In genomic region chr17:14792751-14793150, GRCh38 we compare ENCODE assay signal across 20 cellular contexts.
DNase-seq lines count a peak whose midpoint lies in the region; ATAC-seq and TF ChIP-seq lines count a peak whose summit lies in the region.
"Had no signal": no experiment of that assay in that cellular context is flagged by ENCODE, and none has a peak within 500 bp of the region (broad histone marks: within the 10 kb centered on the region; RNA-seq: fewer than 3 reads in every experiment).

No MANE protein-coding gene starts in this region.

- no peaks in the 10 kb centered on the region for H3K9me3 Mint-ChIP-seq in GM23338
- no peaks in the 10 kb centered on the region for H3K9me3 Mint-ChIP-seq in activated T-helper 17 cell treated with anti-CD3 and anti-CD28 coated beads, Interleukin-2, amount 50 U/mL, for 72 hours
- H3K9me3 Mint-ChIP-seq: activated CD4-positive, alpha-beta T cell treated with anti-CD3 and anti-CD28 coated beads, Interleukin-2, amount 10 ng/mL, durations not matched to agents 7 days and 5 days; CD8-positive, alpha-beta T cell; naive thymus-derived CD8-positive, alpha-beta T cell; stimulated activated naive CD8-positive, alpha-beta T cell treated with anti-CD3 and anti-CD28 coated beads, Interleukin-15, Interleukin-2, amounts not matched to agents 100 ng/mL and 50 ng/mL, for 24 hours had no signal

- H3K9ac ChIP-seq in adipocyte (ENCODE audit: low read length) (no peak overlapping the region), colonic mucosa (ENCODE audit: low read depth in 2 of 2, low read length in 2 of 2) (no peak overlapping the region)

- 0 out of 2 replicates have a peak overlapping the region, but pooled peaks have one; percentile 15 for H2AFZ ChIP-seq in GM23338

- no peaks in the 10 kb centered on the region for H3K79me2 ChIP-seq in GM23338 (replicated peaks; ENCODE audit: insufficient read depth)

- DNase-seq in GM23338 (ENCODE audit: low spot score) (no peak), adipocyte (ENCODE audit: low read depth) (peak; percentile 47), fibroblast of peridontal ligament (ENCODE audit: extremely low read depth) (peak; percentile 41), prostate gland (ENCODE audit: low spot score) (peak; percentile 80), NCI-H146 treated with DMSO at 0.1 percent for 48 hours (lab: John Stamatoyannopoulos, UW; ENCODE audit: unreplicated experiment) (no peak), colonic mucosa (no peak)
- DNase-seq: activated CD4-positive, alpha-beta T cell treated with anti-CD3 and anti-CD28 coated beads, Interleukin-2, amount 10 ng/mL, durations not matched to agents 7 days and 5 days; activated naive CD4-positive, alpha-beta T cell treated with Interleukin-2 at 50 U/mL for 16 hours; aorta; CD8-positive, alpha-beta T cell; cortex of kidney; DMS79 treated with DMSO at 0.1 percent for 48 hours; naive thymus-derived CD8-positive, alpha-beta T cell; NCI-H187; NCI-H226; psoas muscle; SW 1271 had no signal

- no peaks in the 10 kb centered on the region for H3K36me3 Mint-ChIP-seq in GM23338 (ENCODE audit: low read depth)
- no peaks in the 10 kb centered on the region for H3K36me3 Mint-ChIP-seq in activated T-helper 17 cell treated with anti-CD3 and anti-CD28 coated beads, Interleukin-2, amount 50 U/mL, for 72 hours (ENCODE audit: low read depth)
- H3K36me3 Mint-ChIP-seq: CD8-positive, alpha-beta T cell; naive thymus-derived CD8-positive, alpha-beta T cell had no signal

- H3K27ac ChIP-seq in GM23338 (ENCODE audit: low read depth) (no peak overlapping the region), prostate gland (peak overlapping the region in 1 of 2 donors; percentile 70), colonic mucosa (no peak overlapping the region)
- H3K27ac ChIP-seq: psoas muscle had no signal

- no peak overlapping the region for H3K4me2 ChIP-seq in GM23338

- H3K9me3 ChIP-seq in adipocyte (ENCODE audit: control insufficient read depth, low read length) (peaks cover 4% of the 10 kb centered on the region), prostate gland (no peaks in the 10 kb centered on the region), colonic mucosa (no peaks in the 10 kb centered on the region)
- H3K9me3 ChIP-seq: psoas muscle had no signal

- no peak overlapping the region for H3K27ac Mint-ChIP-seq in GM23338
- no peak overlapping the region for H3K27ac Mint-ChIP-seq in activated T-helper 17 cell treated with anti-CD3 and anti-CD28 coated beads, Interleukin-2, amount 50 U/mL, for 72 hours
- H3K27ac Mint-ChIP-seq: activated CD4-positive, alpha-beta T cell treated with anti-CD3 and anti-CD28 coated beads, Interleukin-2, amount 10 ng/mL, durations not matched to agents 7 days and 5 days; CD8-positive, alpha-beta T cell; naive thymus-derived CD8-positive, alpha-beta T cell; stimulated activated naive CD8-positive, alpha-beta T cell treated with anti-CD3 and anti-CD28 coated beads, Interleukin-15, Interleukin-2, amounts not matched to agents 100 ng/mL and 50 ng/mL, for 24 hours had no signal

- peaks cover 11% of the 10 kb centered on the region; the same call in 2 of the 3 replicates for H3K4me1 Mint-ChIP-seq in GM23338
- H3K4me1 Mint-ChIP-seq in activated T-helper 17 cell treated with anti-CD3 and anti-CD28 coated beads, Interleukin-2, amount 50 U/mL, for 72 hours = no peaks in the 10 kb centered on the region
- H3K4me1 Mint-ChIP-seq: activated CD4-positive, alpha-beta T cell treated with anti-CD3 and anti-CD28 coated beads, Interleukin-2, amount 10 ng/mL, durations not matched to agents 7 days and 5 days had no signal

- H3K9me2 ChIP-seq in GM23338 (ENCODE audit: insufficient read depth) = no peaks in the 10 kb centered on the region

- ATAC-seq in GM23338 (no peak), HG02840 (IDR thresholded peaks at IDR 0.05; ENCODE audit: low FRiP score, unreplicated experiment) (no peak)
- no peak for ATAC-seq in activated T-helper 17 cell treated with anti-CD3 and anti-CD28 coated beads, Interleukin-2, amount 50 U/mL, for 72 hours (replicated peaks)
- ATAC-seq: CD8-positive, alpha-beta T cell; naive thymus-derived CD8-positive, alpha-beta T cell; psoas muscle had no signal

- no peak for TF ChIP-seq CTCF in GM23338 (conservative IDR thresholded peaks at IDR 0.05; ENCODE audit: low read depth in 2 of 2)
- no peak for TF ChIP-seq CTCF in prostate gland (IDR thresholded peaks at IDR 0.05)
- no peak for TF ChIP-seq CTCF in colonic mucosa (IDR thresholded peaks at IDR 0.05)

- no peaks in the 10 kb centered on the region for H4K20me1 ChIP-seq in GM23338 (replicated peaks; ENCODE audit: insufficient read depth)

- H3K4me3 ChIP-seq in GM23338 (no peak overlapping the region), adipocyte (ENCODE audit: low read length) (no peak overlapping the region), prostate gland (no peak overlapping the region), colonic mucosa (no peak overlapping the region)
- H3K4me3 ChIP-seq: psoas muscle had no signal

- no peaks in the 10 kb centered on the region for H3K4me1 ChIP-seq in GM23338 (ENCODE audit: insufficient read depth)
- H3K4me1 ChIP-seq in adipocyte (ENCODE audit: control insufficient read depth, insufficient read depth, low read length) = peaks cover 15% of the 10 kb centered on the region
- peaks cover 9% of the 10 kb centered on the region for H3K4me1 ChIP-seq in prostate gland (replicated peaks)
- no peaks in the 10 kb centered on the region for H3K4me1 ChIP-seq in colonic mucosa
- H3K4me1 ChIP-seq: psoas muscle had no signal

- no peaks in the 10 kb centered on the region for H3K36me3 ChIP-seq in GM23338 (ENCODE audit: insufficient read depth)
- H3K36me3 ChIP-seq in adipocyte (ENCODE audit: control insufficient read depth, insufficient read depth, low read length, severe bottlenecking) = no peaks in the 10 kb centered on the region
- H3K36me3 ChIP-seq in prostate gland = no peaks in the 10 kb centered on the region
- H3K36me3 ChIP-seq in colonic mucosa = no peaks in the 10 kb centered on the region

- no peaks in the 10 kb centered on the region for H3K27me3 ChIP-seq in GM23338 (ENCODE audit: insufficient read depth)
- H3K27me3 ChIP-seq in adipocyte (replicated peaks; ENCODE audit: control insufficient read depth, insufficient read depth, low read length) = no peaks in the 10 kb centered on the region
- no peaks in the 10 kb centered on the region for H3K27me3 ChIP-seq in prostate gland (replicated peaks; ENCODE audit: insufficient read depth)
- no peaks in the 10 kb centered on the region for H3K27me3 ChIP-seq in colonic mucosa

- H3F3A ChIP-seq in GM23338 (replicated peaks; ENCODE audit: low read depth) = no peaks in the 10 kb centered on the region

- intact Hi-C loops in prostate gland (cut with DNase I) (no loop called here), colonic mucosa (cut with DNase I) (no loop called here)

- H3K27me3 Mint-ChIP-seq in GM23338 (ENCODE audit: insufficient read depth, low read depth, poor library complexity) = peaks cover 4% of the 10 kb centered on the region
- peaks cover 50% of the 10 kb centered on the region for H3K27me3 Mint-ChIP-seq in activated T-helper 17 cell treated with anti-CD3 and anti-CD28 coated beads, Interleukin-2, amount 50 U/mL, for 72 hours

- TF ChIP-seq POLR2A in prostate gland (IDR thresholded peaks at IDR 0.05) = no peak

- H3K4me3 Mint-ChIP-seq in GM23338 = no peak overlapping the region
- H3K4me3 Mint-ChIP-seq in activated T-helper 17 cell treated with anti-CD3 and anti-CD28 coated beads, Interleukin-2, amount 50 U/mL, for 72 hours = no peak overlapping the region
- H3K4me3 Mint-ChIP-seq: activated CD4-positive, alpha-beta T cell treated with anti-CD3 and anti-CD28 coated beads, Interleukin-2, amount 10 ng/mL, durations not matched to agents 7 days and 5 days; CD8-positive, alpha-beta T cell; naive thymus-derived CD8-positive, alpha-beta T cell; stimulated activated naive CD8-positive, alpha-beta T cell treated with anti-CD3 and anti-CD28 coated beads, Interleukin-15, Interleukin-2, amounts not matched to agents 100 ng/mL and 50 ng/mL, for 24 hours had no signal

- WGBS in prostate gland = 22% methylated on average over 10 of the region's 10 CpGs

TF ChIP-seq in GM23338, 12 proteins besides CTCF, POLR2A, EP300 and RAD21 (continues in another document):
- no peak for TF ChIP-seq STAT1 (IDR thresholded peaks at IDR 0.05; ENCODE audit: unreplicated experiment)
- no peak for TF ChIP-seq CREB1 (CRISPR knock-in tag; IDR thresholded peaks at IDR 0.05; ENCODE audit: low read depth)
- TF ChIP-seq, protein P1, sequence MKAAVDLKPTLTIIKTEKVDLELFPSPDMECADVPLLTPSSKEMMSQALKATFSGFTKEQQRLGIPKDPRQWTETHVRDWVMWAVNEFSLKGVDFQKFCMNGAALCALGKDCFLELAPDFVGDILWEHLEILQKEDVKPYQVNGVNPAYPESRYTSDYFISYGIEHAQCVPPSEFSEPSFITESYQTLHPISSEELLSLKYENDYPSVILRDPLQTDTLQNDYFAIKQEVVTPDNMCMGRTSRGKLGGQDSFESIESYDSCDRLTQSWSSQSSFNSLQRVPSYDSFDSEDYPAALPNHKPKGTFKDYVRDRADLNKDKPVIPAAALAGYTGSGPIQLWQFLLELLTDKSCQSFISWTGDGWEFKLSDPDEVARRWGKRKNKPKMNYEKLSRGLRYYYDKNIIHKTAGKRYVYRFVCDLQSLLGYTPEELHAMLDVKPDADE (IDR thresholded peaks at IDR 0.05) = no peak
- no peak for TF ChIP-seq ZNF331 (CRISPR knock-in tag; IDR thresholded peaks at IDR 0.05; ENCODE audit: low read depth)
- no peak for TF ChIP-seq POLR2AphosphoS5 (IDR thresholded peaks at IDR 0.05; ENCODE audit: low read depth)
- no peak for TF ChIP-seq JUNB (IDR thresholded peaks at IDR 0.05; ENCODE audit: unreplicated experiment)
- TF ChIP-seq EZH2phosphoT487 (IDR thresholded peaks at IDR 0.05; ENCODE audit: unreplicated experiment) = no peak
- TF ChIP-seq EZH2 (IDR thresholded peaks at IDR 0.05; ENCODE audit: low read depth, unreplicated experiment) = no peak
- no peak for TF ChIP-seq NANOG (IDR thresholded peaks at IDR 0.05; ENCODE audit: borderline replicate concordance)

Comparison
In these comparisons a context has a peak if more than half of its experiments do, and no peak if none do; other contexts are left out.
1. DNase-seq: peak in adipocyte (single experiment), fibroblast of peridontal ligament (single experiment) and prostate gland (single experiment); none in GM23338 (single experiment), NCI-H146 treated with DMSO at 0.1 percent for 48 hours (single experiment) and colonic mucosa (single experiment).